ENCODE assay signal across 17 cellular contexts in the genomic region with DNA sequence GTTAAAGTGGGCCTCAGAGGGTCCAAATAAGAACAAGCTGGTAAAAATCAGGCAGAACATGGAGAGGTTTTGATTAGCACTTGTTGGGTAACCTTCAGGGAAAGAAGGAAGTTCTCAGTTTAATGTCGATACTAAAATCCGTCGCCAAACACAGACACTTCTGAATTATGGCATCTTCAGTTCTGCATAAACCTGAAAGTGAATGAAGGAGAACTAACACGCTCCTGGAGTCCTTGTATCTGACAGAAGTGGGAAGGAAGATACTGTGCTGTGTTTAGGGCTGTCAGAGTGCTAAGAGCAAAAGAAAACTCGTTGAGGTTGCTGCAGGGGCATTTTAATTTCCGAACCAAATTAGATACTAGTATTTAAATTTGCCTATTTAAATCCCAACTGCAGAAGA.
DNase-seq lines count a peak whose midpoint lies in the region; ATAC-seq, FAIRE-seq and TF ChIP-seq lines count a peak whose summit lies in the region.
"Had no signal": no experiment of that assay in that cellular context is flagged by ENCODE, and none has a peak within 500 bp of the region (broad histone marks: within the 10 kb centered on the region; RNA-seq: fewer than 3 reads in every experiment).

No MANE protein-coding gene starts in this region.

- peaks cover 0 to 21% (median 0%) of the 10 kb centered on the region in 7 donors for H3K4me1 Mint-ChIP-seq in naive thymus-derived CD4-positive, alpha-beta T cell
- H3K4me1 Mint-ChIP-seq: endodermal cell had no signal

- POLR2A ChIA-PET in naive thymus-derived CD4-positive, alpha-beta T cell (lab: Charles Lee) = no interaction called here

- peaks cover 0 to 3% (median 0%) of the 10 kb centered on the region in 11 donors for H3K9me3 Mint-ChIP-seq in naive thymus-derived CD4-positive, alpha-beta T cell
- H3K9me3 Mint-ChIP-seq: CD4-positive, alpha-beta T cell; endodermal cell; naive thymus-derived CD8-positive, alpha-beta T cell; T-helper 1 cell treated with Interleukin-12 subunit alpha and Interleukin-12 subunit beta and Interleukin-4 antibody, amounts not matched to agents 30 μg/mL and 1 μg/mL, for 36 hours; type B pancreatic cell had no signal

- no peak overlapping the region for H3K4me3 Mint-ChIP-seq in naive thymus-derived CD4-positive, alpha-beta T cell
- H3K4me3 Mint-ChIP-seq: CD4-positive, alpha-beta T cell; endodermal cell; T-helper 1 cell treated with Interleukin-12 subunit alpha and Interleukin-12 subunit beta and Interleukin-4 antibody, amounts not matched to agents 30 μg/mL and 1 μg/mL, for 36 hours; type B pancreatic cell had no signal

- no peaks in the 10 kb centered on the region for H3K27me3 Mint-ChIP-seq in naive thymus-derived CD4-positive, alpha-beta T cell
- H3K27me3 Mint-ChIP-seq: CD4-positive, alpha-beta T cell; type B pancreatic cell had no signal

- no peak for FAIRE-seq in frontal cortex (lab: Jason Lieb, UNC)

- no peak overlapping the region for H3K4me3 ChIP-seq in naive thymus-derived CD4-positive, alpha-beta T cell (ENCODE audit: low read length)
- H3K4me3 ChIP-seq in dorsolateral prefrontal cortex = peak overlapping the region in 1 of 59 donors; percentile 6
- H3K4me3 ChIP-seq: left ventricle myocardium inferior had no signal

- no peak for TF ChIP-seq CTCF in dorsolateral prefrontal cortex (IDR thresholded peaks at IDR 0.05 in 54 of 56, conservative IDR thresholded peaks at IDR 0.05 in 2 of 56; ENCODE audit: low read depth in 1 of 56, partially characterized antibody in 56 of 56)

- no peaks in the 10 kb centered on the region for H3K9me3 ChIP-seq in naive thymus-derived CD4-positive, alpha-beta T cell (ENCODE audit: control insufficient read depth in 2 of 3, low read length in 3 of 3)
- H3K9me3 ChIP-seq: left ventricle myocardium inferior had no signal

- H3K27me3 ChIP-seq in naive thymus-derived CD4-positive, alpha-beta T cell (ENCODE audit: control insufficient read depth in 2 of 2, insufficient read depth in 2 of 2, low read length in 2 of 2) = no peaks in the 10 kb centered on the region
- H3K27me3 ChIP-seq in dorsolateral prefrontal cortex = no peaks in the 10 kb centered on the region

- no peak overlapping the region for H3K27ac ChIP-seq in naive thymus-derived CD4-positive, alpha-beta T cell (ENCODE audit: low read depth, low read length)
- peak overlapping the region in 1 of 59 donors; percentile 7 for H3K27ac ChIP-seq in dorsolateral prefrontal cortex
- H3K27ac ChIP-seq: left ventricle myocardium inferior had no signal

- H3K36me3 Mint-ChIP-seq in naive thymus-derived CD4-positive, alpha-beta T cell = no peaks in the 10 kb centered on the region
- H3K36me3 Mint-ChIP-seq: activated naive CD4-positive, alpha-beta T cell treated with anti-CD3 and anti-CD28 coated beads, Interleukin-2, amount 50 U/mL, for 72 hours; naive thymus-derived CD8-positive, alpha-beta T cell; type B pancreatic cell had no signal

- peak; percentile 44 for ATAC-seq in GM19395 (IDR thresholded peaks at IDR 0.05; ENCODE audit: unreplicated experiment)
- ATAC-seq in HG02852 (IDR thresholded peaks at IDR 0.05; ENCODE audit: unreplicated experiment) = peak; percentile 40
- ATAC-seq in naive thymus-derived CD4-positive, alpha-beta T cell = peak; percentile 65
- ATAC-seq: activated naive CD4-positive, alpha-beta T cell treated with anti-CD3 and anti-CD28 coated beads, Interleukin-2, amount 50 U/mL, for 72 hours; naive thymus-derived CD8-positive, alpha-beta T cell; Panc1 had no signal

- H3K27ac Mint-ChIP-seq in naive thymus-derived CD4-positive, alpha-beta T cell = no peak overlapping the region
- H3K27ac Mint-ChIP-seq: activated naive CD4-positive, alpha-beta T cell treated with anti-CD3 and anti-CD28 coated beads, Interleukin-2, amount 50 U/mL, for 72 hours; CD4-positive, alpha-beta T cell; endodermal cell; T-helper 1 cell treated with Interleukin-12 subunit alpha and Interleukin-12 subunit beta and Interleukin-4 antibody, amounts not matched to agents 30 μg/mL and 1 μg/mL, for 36 hours; type B pancreatic cell had no signal

- CTCF ChIA-PET in naive thymus-derived CD4-positive, alpha-beta T cell (lab: Charles Lee) = no interaction called here

- no peaks in the 10 kb centered on the region for H3K36me3 ChIP-seq in naive thymus-derived CD4-positive, alpha-beta T cell (ENCODE audit: control insufficient read depth in 2 of 3, insufficient read depth in 3 of 3, low read length in 3 of 3)
- H3K36me3 ChIP-seq: left ventricle myocardium inferior had no signal

- H3K4me1 ChIP-seq in naive thymus-derived CD4-positive, alpha-beta T cell (ENCODE audit: control insufficient read depth in 2 of 2, insufficient read depth in 2 of 2, low read length in 2 of 2) = no peaks in the 10 kb centered on the region
- H3K4me1 ChIP-seq: left ventricle myocardium inferior had no signal

- DNase-seq in NCI-H526 (lab: John Stamatoyannopoulos, UW) = peak; percentile 26 to 68
- no peak for DNase-seq in naive thymus-derived CD4-positive, alpha-beta T cell
- DNase-seq in activated naive CD4-positive, alpha-beta T cell treated with anti-CD3 and anti-CD28 coated beads, Interleukin-2, amount 50 U/mL, for 16 hours = no peak
- no peak for DNase-seq in hippocampal formation (lab: John Stamatoyannopoulos, UW)
- no peak for DNase-seq in frontal cortex (ENCODE audit: low spot score in 2 of 2)
- no peak for DNase-seq in dorsolateral prefrontal cortex
- DNase-seq: CD4-positive, alpha-beta T cell; endodermal cell; left ventricle myocardium inferior; naive thymus-derived CD8-positive, alpha-beta T cell; NCI-H1105 had no signal

- intact Hi-C loops in naive thymus-derived CD4-positive, alpha-beta T cell (cut with micrococcal nuclease) = no loop called here
- intact Hi-C loops in dorsolateral prefrontal cortex (cut with DNase I) = no loop called here

Comparison
In these comparisons a context has a peak if more than half of its experiments do, and no peak if none do; other contexts are left out.
1. DNase-seq: peak in NCI-H526 (2 of 2); none in naive thymus-derived CD4-positive, alpha-beta T cell (0 of 9), activated naive CD4-positive, alpha-beta T cell treated with anti-CD3 and anti-CD28 coated beads, Interleukin-2, amount 50 U/mL, for 16 hours (single experiment), hippocampal formation (0 of 2), frontal cortex (0 of 2) and dorsolateral prefrontal cortex (0 of 10).
2. Peak in every context shown above with its lines, with median percentiles within 50 percentile points of each other: ATAC-seq.